Comparison of ENCODE assay signal across 8 cellular contexts in the genomic region with DNA sequence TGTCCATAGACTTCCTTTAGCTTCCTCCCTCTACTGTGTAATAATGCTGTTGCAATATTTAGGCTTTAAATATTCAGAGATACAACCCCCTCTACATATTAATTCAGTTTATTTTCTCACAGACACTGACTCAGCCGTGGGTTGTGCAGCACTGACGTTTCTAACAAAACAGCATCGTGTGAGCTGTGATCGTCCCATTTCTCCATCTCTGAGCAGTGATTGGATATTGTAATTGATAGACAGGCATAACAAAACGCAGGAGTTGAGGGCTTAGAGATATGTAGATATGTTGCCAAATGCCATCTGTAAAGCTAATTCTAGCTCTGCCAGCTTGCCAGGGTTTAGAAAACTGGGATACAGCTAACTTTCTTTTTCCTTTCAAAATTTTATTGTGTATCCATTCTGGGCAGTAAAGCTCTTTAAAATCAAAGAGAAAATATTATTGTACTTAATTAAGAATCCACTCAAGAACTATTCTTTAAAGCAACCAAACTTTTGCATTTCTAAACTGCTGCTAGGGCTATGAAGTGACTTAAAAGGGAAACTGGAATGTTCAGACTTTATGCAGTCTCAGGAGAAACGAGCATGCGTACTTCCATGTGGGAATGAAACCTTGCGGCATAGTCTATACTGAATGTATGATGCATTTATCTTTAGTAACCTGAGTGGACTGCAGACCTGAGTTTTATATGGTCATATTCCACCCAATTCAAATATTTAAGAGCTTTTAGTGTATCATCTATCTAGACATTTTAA. TPM values are rescaled to one million over a fixed set of nuclear protein-coding genes. Genes with fewer than 3 reads are reported as not detected.
A peak's percentile ranks its signal among the peaks of the same experiment; 100 is the strongest.
DNase-seq lines count a peak whose midpoint lies in the region; ATAC-seq and TF ChIP-seq lines count a peak whose summit lies in the region.

No MANE protein-coding gene starts in this region.

- peaks cover 92% of the 10 kb centered on the region for H3K79me2 ChIP-seq in Karpas-422 (ENCODE audit: low read length)

- H3K4me3 ChIP-seq in BE2C (ENCODE audit: low read depth, low read length) (peak overlapping the region; percentile 48), Karpas-422 (ENCODE audit: low read length) (peak overlapping the region; percentile 21), brain microvascular endothelial cell (ENCODE audit: low read depth, low read length) (peak overlapping the region; percentile 3)
- no peak overlapping the region for H3K4me3 ChIP-seq in effector memory CD4-positive, alpha-beta T cell (ENCODE audit: insufficient read depth, low read depth, low read length, poor library complexity, severe bottlenecking)

- H3K9me3 ChIP-seq in BE2C (no peaks in the 10 kb centered on the region), Karpas-422 (ENCODE audit: low read length) (no peaks in the 10 kb centered on the region)
- no peaks in the 10 kb centered on the region for H3K9me3 ChIP-seq in effector memory CD4-positive, alpha-beta T cell (ENCODE audit: control insufficient read depth, low read length)

- no peaks in the 10 kb centered on the region for H3K9me2 ChIP-seq in Karpas-422 (replicated peaks; ENCODE audit: insufficient read depth, low read length)

- ATAC-seq in GM18502 (IDR thresholded peaks at IDR 0.05; ENCODE audit: poor library complexity, unreplicated experiment): no peak

- H3K27me3 ChIP-seq in BE2C: no peaks in the 10 kb centered on the region
- H3K27me3 ChIP-seq in Karpas-422 (ENCODE audit: low read length): no peaks in the 10 kb centered on the region
- no peaks in the 10 kb centered on the region for H3K27me3 ChIP-seq in brain microvascular endothelial cell (replicated peaks)
- H3K27me3 ChIP-seq in effector memory CD4-positive, alpha-beta T cell (replicated peaks; ENCODE audit: control insufficient read depth, insufficient read depth, low read length, poor library complexity, severe bottlenecking): no peaks in the 10 kb centered on the region

- H4K20me1 ChIP-seq in Karpas-422 (ENCODE audit: insufficient read depth, low read depth, low read length): no peaks in the 10 kb centered on the region

- peak overlapping the region; percentile 65 for H3K4me2 ChIP-seq in Karpas-422 (ENCODE audit: low read depth, low read length, poor library complexity, severe bottlenecking)

- DNase-seq in BE2C (peak; percentile 34), Karpas-422 (peak; percentile 80), brain microvascular endothelial cell (peak; percentile 95), inferior parietal cortex (ENCODE audit: extremely low spot score) (peak; percentile 83), substantia nigra (lab: John Stamatoyannopoulos, UW) (peak in 15 of 49 donors; percentile 1 to 77 (median 17)), GOT3 (lab: John Stamatoyannopoulos, UW) (no peak)
- no peak for DNase-seq in effector memory CD4-positive, alpha-beta T cell

- in situ Hi-C loops in brain microvascular endothelial cell (cut with HindIII; ENCODE audit: low pct_ligation_motif_present, low sequenced_read_pairs): no loop called here

- peak overlapping the region; percentile 50 for H3K9ac ChIP-seq in Karpas-422 (ENCODE audit: low read length)

- H3K36me3 ChIP-seq in BE2C (no peaks in the 10 kb centered on the region), Karpas-422 (ENCODE audit: insufficient read depth, low read length) (no peaks in the 10 kb centered on the region), brain microvascular endothelial cell (replicated peaks) (no peaks in the 10 kb centered on the region)
- no peaks in the 10 kb centered on the region for H3K36me3 ChIP-seq in effector memory CD4-positive, alpha-beta T cell (ENCODE audit: control insufficient read depth, insufficient read depth, low read length)

- TF ChIP-seq CTCF in BE2C (IDR thresholded peaks at IDR 0.05; ENCODE audit: low read depth, low read length): no peak
- TF ChIP-seq CTCF in brain microvascular endothelial cell (IDR thresholded peaks at IDR 0.05; ENCODE audit: low read depth, low read length, missing control alignments): no peak

- H3K4me1 ChIP-seq in BE2C (no peaks in the 10 kb centered on the region), Karpas-422 (ENCODE audit: low read length) (peaks cover 26% of the 10 kb centered on the region)
- H3K4me1 ChIP-seq in effector memory CD4-positive, alpha-beta T cell (ENCODE audit: control insufficient read depth, insufficient read depth, low read length, poor library complexity, severe bottlenecking): no peaks in the 10 kb centered on the region

- H3K27ac ChIP-seq in Karpas-422 (ENCODE audit: low read length) (peak overlapping the region; percentile 52), brain microvascular endothelial cell (peak overlapping the region; percentile 82), substantia nigra (ENCODE audit: low read depth, low read length, poor library complexity, severe bottlenecking) (peak overlapping the region; percentile 1)
- no peak overlapping the region for H3K27ac ChIP-seq in effector memory CD4-positive, alpha-beta T cell (ENCODE audit: insufficient read depth, low read length, poor library complexity, severe bottlenecking)

- H2AFZ ChIP-seq in Karpas-422 (ENCODE audit: low read length): no peak overlapping the region

RNA-seq across cellular contexts. Expression of gene BTBD10, which starts 22.7 kb away (rescaled TPM):
- 12.3 TPM for polyA plus RNA-seq in BE2C (2012; ENCODE audit: insufficient read depth, insufficient read length, low read depth)
- total RNA-seq in Karpas-422 (2014; rRNA removed; shearing (Covaris generic); ENCODE audit: low replicate concordance): 34.1 and 58.0 TPM in 2 replicates

RNA-seq across cellular contexts. Expression of gene PTH, which starts 55.5 kb away (rescaled TPM):
- not detected for polyA plus RNA-seq in BE2C (2012; ENCODE audit: insufficient read depth, insufficient read length, low read depth)
- total RNA-seq in Karpas-422 (2014; rRNA removed; shearing (Covaris generic); ENCODE audit: low replicate concordance): not detected in 2 replicates

Comparison
In these comparisons a context has a peak if more than half of its experiments do, and no peak if none do; other contexts are left out.
1. DNase-seq: peak in BE2C (single experiment), Karpas-422 (single experiment), brain microvascular endothelial cell (single experiment) and inferior parietal cortex (single experiment); none in effector memory CD4-positive, alpha-beta T cell (0 of 3) and GOT3 (single experiment).